1 cellular context compared by ENCODE assay signal in the genomic region with DNA sequence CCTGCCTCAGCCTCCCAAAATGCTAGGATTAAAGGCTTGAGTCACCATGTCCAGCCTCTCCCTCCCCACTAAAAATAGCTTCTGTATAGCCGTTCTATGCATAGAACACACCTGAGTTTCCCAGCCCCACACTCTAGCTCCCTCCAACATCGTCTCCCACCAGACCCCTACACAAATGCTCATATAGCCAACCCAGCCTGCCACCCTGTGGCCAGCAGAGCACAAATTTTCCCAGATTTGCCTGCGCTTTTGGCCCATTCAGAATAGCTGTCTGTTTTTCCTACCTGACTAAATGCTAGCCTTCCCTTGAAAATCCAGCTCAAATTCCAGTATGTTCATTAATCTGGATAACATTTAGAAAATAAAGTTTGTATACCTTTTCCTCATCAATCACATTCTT.
A peak's percentile ranks its signal among the peaks of the same experiment; 100 is the strongest.
TF ChIP-seq lines count a peak whose summit lies in the region.

No MANE protein-coding gene starts in this region.

TF ChIP-seq in IMR-90, 13 proteins besides CTCF, POLR2A, EP300 and RAD21:
- TF ChIP-seq RFX5 (IDR thresholded peaks at IDR 0.05; ENCODE audit: low read depth, low read length) (no peak), SMC3 (IDR thresholded peaks at IDR 0.05; ENCODE audit: low read depth, low read length) (peak; percentile 44)
